In genomic region chr2:63837036-63837594, GRCh38 we compare ENCODE assay signal across 1 cellular context.
TF ChIP-seq lines count a peak whose summit lies in the region.

No MANE protein-coding gene starts in this region.

TF ChIP-seq in HepG2, 621 proteins besides CTCF, POLR2A, EP300 and RAD21:
- TF ChIP-seq GLMP (CRISPR knock-in tag; IDR thresholded peaks at IDR 0.05; ENCODE audit: borderline replicate concordance) (no peak), ELF4 (CRISPR knock-in tag; IDR thresholded peaks at IDR 0.05; ENCODE audit: borderline replicate concordance) (no peak), ZNF512B (CRISPR knock-in tag; IDR thresholded peaks at IDR 0.05; ENCODE audit: borderline replicate concordance) (no peak), ASH2L (IDR thresholded peaks at IDR 0.05; ENCODE audit: insufficient read length, low read depth, low read length) (no peak), ZNF10 (CRISPR knock-in tag; IDR thresholded peaks at IDR 0.05; ENCODE audit: borderline replicate concordance, low read depth) (no peak), PBX3 (CRISPR knock-in tag; IDR thresholded peaks at IDR 0.05; ENCODE audit: borderline replicate concordance) (no peak)
